Comparison of ENCODE assay signal across 12 cellular contexts in the genomic region with DNA sequence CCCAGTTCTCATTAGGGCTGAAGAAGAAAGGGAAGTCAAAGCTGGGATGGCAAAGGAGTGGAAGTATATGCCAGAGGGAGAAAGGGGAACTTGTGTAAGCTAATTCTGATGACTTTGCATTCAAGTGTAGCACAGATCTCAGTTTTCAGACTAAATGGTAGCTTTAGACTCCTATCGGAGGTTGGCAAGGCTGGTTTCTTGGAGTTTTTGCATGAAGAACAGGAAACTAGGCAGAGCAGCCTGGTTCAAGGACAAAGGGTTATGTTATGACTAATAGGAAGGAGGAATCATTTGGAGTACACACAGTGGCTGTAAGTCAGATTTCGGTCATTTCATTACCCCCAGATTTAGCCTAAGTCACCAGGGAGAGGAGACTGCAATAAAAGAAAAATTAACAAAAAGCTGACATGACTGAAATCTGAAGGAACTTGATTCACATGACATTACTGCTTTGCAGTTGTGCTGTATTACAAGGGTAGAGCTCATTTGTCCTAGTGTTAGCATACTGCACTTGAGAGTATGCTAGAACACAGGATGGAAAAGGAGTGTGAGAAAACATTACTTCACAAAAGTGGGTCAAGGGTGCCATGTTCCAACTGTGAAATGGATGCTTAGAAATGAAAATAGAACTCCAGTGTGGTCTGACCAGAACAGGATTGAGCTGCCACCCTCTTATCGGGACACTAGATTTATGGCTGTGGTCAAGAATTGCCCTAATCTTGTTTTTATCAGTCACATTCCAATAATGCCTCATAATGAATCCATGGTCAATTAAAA. TPM values are rescaled to one million over a fixed set of nuclear protein-coding genes. Genes with fewer than 3 reads are reported as not detected.
DNase-seq lines count a peak whose midpoint lies in the region; ATAC-seq and TF ChIP-seq lines count a peak whose summit lies in the region.
"Had no signal": no experiment of that assay in that cellular context is flagged by ENCODE, and none has a peak within 500 bp of the region (broad histone marks: within the 10 kb centered on the region; RNA-seq: fewer than 3 reads in every experiment).

No MANE protein-coding gene starts in this region.

- H3K4me1 Mint-ChIP-seq in activated CD8-positive, alpha-beta T cell treated with anti-CD3 and anti-CD28 coated beads, Interleukin-2, amount 10 ng/mL, durations not matched to agents 7 days and 5 days (ENCODE audit: low read depth), result no peaks in the 10 kb centered on the region
- H3K4me1 Mint-ChIP-seq: memory B cell had no signal

- DNase-seq in HT-29 (ENCODE audit: low spot score) (peak; percentile 72), adrenal gland (peak in 6 of 7 donors; percentile 44 to 76 (median 62)), right atrium auricular region (ENCODE audit: low spot score) (no peak), stomach (no peak), NCI-H774 (lab: John Stamatoyannopoulos, UW) (no peak)
- DNase-seq in activated CD8-positive, alpha-beta T cell treated with anti-CD3 and anti-CD28 coated beads, Interleukin-2, amount 10 ng/mL, durations not matched to agents 7 days and 5 days, result no peak
- DNase-seq: activated CD8-positive, alpha-beta memory T cell treated with anti-CD3 and anti-CD28 coated beads for 24 hours; KG1 had no signal

- TF ChIP-seq EP300 in stomach (IDR thresholded peaks at IDR 0.05), result no peak

- CTCF ChIA-PET in activated CD8-positive, alpha-beta T cell treated with anti-CD3 and anti-CD28 coated beads, Interleukin-2, amount 10 ng/mL, durations not matched to agents 7 days and 5 days (lab: Charles Lee), result interaction anchor here (1.5 to 2.2 kb wide), 2 partner anchors 21 to 38 kb away, joined by 4 to 7 read pairs; no protein-coding TSS in a partner anchor

- intact Hi-C loops in adrenal gland (cut with DNase I), result no loop called here
- intact Hi-C loops in stomach (cut with DNase I; ENCODE audit: low total_unique reads), result no loop called here

- H3K27me3 ChIP-seq in adrenal gland, result no peaks in the 10 kb centered on the region
- H3K27me3 ChIP-seq in right atrium auricular region, result no peaks in the 10 kb centered on the region
- no peaks in the 10 kb centered on the region for H3K27me3 ChIP-seq in stomach

- H3K27ac Mint-ChIP-seq in activated CD8-positive, alpha-beta T cell treated with anti-CD3 and anti-CD28 coated beads, Interleukin-2, amount 10 ng/mL, durations not matched to agents 7 days and 5 days, result no peak overlapping the region
- H3K27ac Mint-ChIP-seq: memory B cell had no signal

- no peak for ATAC-seq in activated CD8-positive, alpha-beta T cell treated with anti-CD3 and anti-CD28 coated beads, Interleukin-2, amount 10 ng/mL, durations not matched to agents 7 days and 5 days
- no peak for ATAC-seq in HG03378 (IDR thresholded peaks at IDR 0.05; ENCODE audit: unreplicated experiment)
- no peak for ATAC-seq in GM21619 (IDR thresholded peaks at IDR 0.05; ENCODE audit: unreplicated experiment)
- ATAC-seq: HCT116 had no signal

- H3K36me3 ChIP-seq in adrenal gland (replicated peaks in 1 of 2), result no peaks in the 10 kb centered on the region
- H3K36me3 ChIP-seq in right atrium auricular region, result no peaks in the 10 kb centered on the region
- no peaks in the 10 kb centered on the region for H3K36me3 ChIP-seq in stomach

- TF ChIP-seq CTCF in adrenal gland (IDR thresholded peaks at IDR 0.05) (peak in 1 of 6 experiments; percentile 16), right atrium auricular region (IDR thresholded peaks at IDR 0.05) (no peak), stomach (IDR thresholded peaks at IDR 0.05) (no peak)

- no peaks in the 10 kb centered on the region for H3K36me3 Mint-ChIP-seq in activated CD8-positive, alpha-beta T cell treated with anti-CD3 and anti-CD28 coated beads, Interleukin-2, amount 10 ng/mL, durations not matched to agents 7 days and 5 days (ENCODE audit: low read depth)
- H3K36me3 Mint-ChIP-seq: memory B cell had no signal

- H3K4me1 ChIP-seq in adrenal gland (replicated peaks in 1 of 2), result peaks cover 41 to 57% of the 10 kb centered on the region in 2 donors
- H3K4me1 ChIP-seq in right atrium auricular region, result peaks cover 0 to 42% of the 10 kb centered on the region in 2 donors
- H3K4me1 ChIP-seq in stomach, result peaks cover 42 to 59% (median 53%) of the 10 kb centered on the region in 4 donors

- H3K4me3 Mint-ChIP-seq in activated CD8-positive, alpha-beta T cell treated with anti-CD3 and anti-CD28 coated beads, Interleukin-2, amount 10 ng/mL, durations not matched to agents 7 days and 5 days, result no peak overlapping the region
- H3K4me3 Mint-ChIP-seq: memory B cell had no signal

- POLR2A ChIA-PET in activated CD8-positive, alpha-beta T cell treated with anti-CD3 and anti-CD28 coated beads, Interleukin-2, amount 10 ng/mL, durations not matched to agents 7 days and 5 days (lab: Charles Lee), result no interaction called here

- no peak overlapping the region for H3K4me3 ChIP-seq in adrenal gland
- no peak overlapping the region for H3K4me3 ChIP-seq in right atrium auricular region
- H3K4me3 ChIP-seq in stomach, result no peak overlapping the region

- H3K9me3 ChIP-seq in adrenal gland (replicated peaks in 1 of 3) (no peaks in the 10 kb centered on the region), right atrium auricular region (no peaks in the 10 kb centered on the region), stomach (no peaks in the 10 kb centered on the region)

- H3K27ac ChIP-seq in adrenal gland (peak overlapping the region; percentile 52 to 87 (median 58)), right atrium auricular region (peak overlapping the region; percentile 24 to 68), stomach (peak overlapping the region in 4 of 5 donors; percentile 62 to 76 (median 76))

- 5 to 11% (median 8%) methylated on average over 3 of the region's 3 CpGs for WGBS in adrenal gland, 4 donors
- 50 to 55% (median 51%) methylated on average over 3 of the region's 3 CpGs for WGBS in stomach, 5 donors

- TF ChIP-seq POLR2A in adrenal gland (IDR thresholded peaks at IDR 0.05) (no peak), stomach (IDR thresholded peaks at IDR 0.05) (no peak)

- H3K9me3 Mint-ChIP-seq in activated CD8-positive, alpha-beta T cell treated with anti-CD3 and anti-CD28 coated beads, Interleukin-2, amount 10 ng/mL, durations not matched to agents 7 days and 5 days (ENCODE audit: insufficient read depth), result no peaks in the 10 kb centered on the region
- H3K9me3 Mint-ChIP-seq: memory B cell had no signal

- peaks cover 15% of the 10 kb centered on the region for H3K27me3 Mint-ChIP-seq in activated CD8-positive, alpha-beta T cell treated with anti-CD3 and anti-CD28 coated beads, Interleukin-2, amount 10 ng/mL, durations not matched to agents 7 days and 5 days (ENCODE audit: low read depth)

RNA-seq across cellular contexts. Expression of a gene that starts 23.6 kb away (rescaled TPM):
- 33.3 and 37.6 TPM in 2 replicates for total RNA-seq in HT-29 (2014; rRNA removed; shearing (Covaris generic))
- 10 to 100 TPM in 7 of 8 donors, 1 to 10 TPM in 1; 3.6 to 55.7 (median 15.8) TPM for total RNA-seq in adrenal gland
- 10 to 100 TPM in 2 of 3 donors, 1 to 10 TPM in 1; 6.9 to 27.6 (median 26.3) TPM for polyA plus RNA-seq in adrenal gland
- total RNA-seq in right atrium auricular region, result 100 to 1,000 TPM in 1 of 2 donors, 10 to 100 TPM in 1; 31.2 to 217 TPM
- total RNA-seq in stomach, result 100 to 1,000 TPM in 1 of 5 donors, 10 to 100 TPM in 4; 33.9 to 144 (median 57.4) TPM
- 10 to 100 TPM; 14.3 to 21.5 (median 19.7) TPM for polyA plus RNA-seq in stomach
- total RNA-seq in activated CD8-positive, alpha-beta T cell treated with anti-CD3 and anti-CD28 coated beads, Interleukin-2, amount 10 ng/mL, durations not matched to agents 7 days and 5 days, result 1 to 10 TPM; 3.6 to 3.9 TPM

RNA-seq across cellular contexts. Expression of a gene that starts 34.5 kb away (rescaled TPM):
- 24.4 and 27.1 TPM in 2 replicates for total RNA-seq in HT-29 (2014; rRNA removed; shearing (Covaris generic))
- total RNA-seq in adrenal gland (10 to 100 TPM; 32.1 to 60.7 (median 41.8) TPM), right atrium auricular region (10 to 100 TPM; 22.8 to 23.9 TPM), stomach (100 to 1,000 TPM in 2 of 5 donors, 10 to 100 TPM in 3; 24.0 to 260 (median 64.8) TPM)
- polyA plus RNA-seq in adrenal gland (10 to 100 TPM; 12.5 to 23.5 (median 15.9) TPM), stomach (10 to 100 TPM in 2 of 3 donors, 1 to 10 TPM in 1; 8.6 to 13.3 (median 12.5) TPM)
- total RNA-seq in activated CD8-positive, alpha-beta T cell treated with anti-CD3 and anti-CD28 coated beads, Interleukin-2, amount 10 ng/mL, durations not matched to agents 7 days and 5 days, result 1 to 10 TPM; 5.1 to 5.9 TPM

Comparison
In these comparisons a context has a peak if more than half of its experiments do, and no peak if none do; other contexts are left out.
1. DNase-seq: peak in HT-29 (single experiment) and adrenal gland (6 of 7); none in right atrium auricular region (single experiment), stomach (single experiment), activated CD8-positive, alpha-beta T cell treated with anti-CD3 and anti-CD28 coated beads, Interleukin-2, amount 10 ng/mL, durations not matched to agents 7 days and 5 days (single experiment) and NCI-H774 (single experiment).
2. Peak in every context shown above with its lines, with median percentiles within 50 percentile points of each other: H3K27ac ChIP-seq.